Comparison of ENCODE assay signal across 22 cellular contexts in the genomic region with DNA sequence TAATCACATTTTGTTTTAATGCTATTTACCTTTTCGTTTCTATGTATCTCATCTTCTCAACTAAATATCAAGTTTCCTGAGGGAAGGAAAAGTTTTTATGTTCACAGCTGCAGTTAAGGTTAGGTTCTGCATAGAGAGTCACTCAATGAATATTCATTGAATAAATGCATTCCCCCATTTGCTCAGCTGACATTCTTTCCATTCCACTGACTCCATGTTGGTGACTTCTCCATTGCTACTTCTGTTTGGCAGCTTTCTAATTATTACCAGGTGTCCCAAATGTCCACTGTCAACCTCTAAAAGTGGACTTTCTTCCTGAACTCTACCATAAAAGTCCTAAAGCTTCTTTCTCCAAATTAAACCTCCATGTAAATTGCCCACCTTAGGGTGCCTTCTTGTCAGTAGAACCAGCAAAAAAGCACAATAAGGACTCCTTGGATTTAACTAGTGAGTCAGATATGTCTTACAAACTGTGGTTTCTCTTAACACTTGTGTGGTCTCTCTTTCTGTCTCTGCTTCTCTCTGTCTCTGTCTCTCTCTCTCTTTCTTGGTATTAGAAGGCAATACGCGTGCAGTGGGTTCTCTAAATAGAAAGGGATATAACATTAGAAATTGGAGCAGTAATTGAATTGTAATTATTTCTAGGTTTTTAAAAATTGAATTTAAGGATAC.
DNase-seq lines count a peak whose midpoint lies in the region; ATAC-seq and TF ChIP-seq lines count a peak whose summit lies in the region.
"Had no signal": no experiment of that assay in that cellular context is flagged by ENCODE, and none has a peak within 500 bp of the region (broad histone marks: within the 10 kb centered on the region; RNA-seq: fewer than 3 reads in every experiment).

No MANE protein-coding gene starts in this region.

- H4K20me1 ChIP-seq in smooth muscle cell (ENCODE audit: low read depth), result no peaks in the 10 kb centered on the region

- H3K4me3 Mint-ChIP-seq in endodermal cell, result no peak overlapping the region
- H3K4me3 Mint-ChIP-seq in stimulated activated naive B cell treated with anti-CD40 and anti-IgM and Interleukin-4, amounts not matched to agents 10 μg/mL and 1 μg/mL and 100 μg/mL, for 72 hours, result no peak overlapping the region
- H3K4me3 Mint-ChIP-seq: activated B cell treated with CpG ODN at 0.5 μM for 24 hours; activated T-cell treated with anti-CD3 and anti-CD28 coated beads, Interleukin-2, amount 50 U/mL, for 72 hours; T-helper 17 cell had no signal

- no peaks in the 10 kb centered on the region for H3K36me3 Mint-ChIP-seq in endodermal cell (ENCODE audit: low read depth)
- H3K36me3 Mint-ChIP-seq in stimulated activated naive B cell treated with anti-CD40 and anti-IgM and Interleukin-4, amounts not matched to agents 10 μg/mL and 1 μg/mL and 100 μg/mL, for 72 hours, result peaks cover 3 to 8% of the 10 kb centered on the region in 2 donors

- H4K8ac ChIP-seq in mesendoderm (ENCODE audit: low read depth, low read length), result no peak overlapping the region

- H3F3A ChIP-seq in smooth muscle cell (ENCODE audit: low read depth), result no peaks in the 10 kb centered on the region

- H3K27ac Mint-ChIP-seq in endodermal cell, result peak overlapping the region; percentile 42
- H3K27ac Mint-ChIP-seq in stimulated activated naive B cell treated with anti-CD40 and anti-IgM and Interleukin-4, amounts not matched to agents 10 μg/mL and 1 μg/mL and 100 μg/mL, for 72 hours, result no peak overlapping the region
- H3K27ac Mint-ChIP-seq: activated B cell treated with CpG ODN at 0.5 μM for 24 hours; activated T-cell treated with anti-CD3 and anti-CD28 coated beads, Interleukin-2, amount 50 U/mL, for 72 hours; T-helper 17 cell had no signal

- H3K79me2 ChIP-seq in mesendoderm (ENCODE audit: control insufficient read depth, insufficient read depth, low read length) (no peaks in the 10 kb centered on the region), smooth muscle cell (ENCODE audit: low read depth) (no peaks in the 10 kb centered on the region)

- H2AFZ ChIP-seq in smooth muscle cell (ENCODE audit: low read depth), result no peak overlapping the region

- H2AK5ac ChIP-seq in mesendoderm (ENCODE audit: low read length), result no peak overlapping the region

- H3K79me1 ChIP-seq in mesendoderm (ENCODE audit: low read length), result no peaks in the 10 kb centered on the region

- H3K36me3 ChIP-seq in endodermal cell (ENCODE audit: control insufficient read depth, insufficient read depth, low read length) (no peaks in the 10 kb centered on the region), mesendoderm (ENCODE audit: control insufficient read depth, insufficient read depth, low read length) (no peaks in the 10 kb centered on the region), smooth muscle cell (ENCODE audit: low read depth) (no peaks in the 10 kb centered on the region)
- H3K36me3 ChIP-seq: left lung, sigmoid colon, suprapubic skin had no signal

- H3K27me3 ChIP-seq in endodermal cell (ENCODE audit: control insufficient read depth, insufficient read depth, low read length, poor library complexity, severe bottlenecking) (no peaks in the 10 kb centered on the region), mesendoderm (ENCODE audit: insufficient read depth, low read length, poor library complexity) (no peaks in the 10 kb centered on the region), smooth muscle cell (ENCODE audit: low read depth) (no peaks in the 10 kb centered on the region)
- H3K27me3 ChIP-seq: left lung, sigmoid colon, suprapubic skin had no signal

- no peak overlapping the region for H3K4me2 ChIP-seq in mesendoderm (ENCODE audit: low read length)
- H3K4me2 ChIP-seq in smooth muscle cell, result no peak overlapping the region

- no peak overlapping the region for H2BK5ac ChIP-seq in mesendoderm (ENCODE audit: low read length)

- no peaks in the 10 kb centered on the region for H3K9me3 ChIP-seq in endodermal cell (ENCODE audit: control insufficient read depth, low read length)
- no peaks in the 10 kb centered on the region for H3K9me3 ChIP-seq in smooth muscle cell (replicated peaks; ENCODE audit: low read depth)
- H3K9me3 ChIP-seq: left lung, sigmoid colon, suprapubic skin had no signal

- peaks cover 4% of the 10 kb centered on the region for H3K4me1 Mint-ChIP-seq in endodermal cell
- H3K4me1 Mint-ChIP-seq in stimulated activated naive B cell treated with anti-CD40 and anti-IgM and Interleukin-4, amounts not matched to agents 10 μg/mL and 1 μg/mL and 100 μg/mL, for 72 hours, result no peaks in the 10 kb centered on the region
- H3K4me1 Mint-ChIP-seq: activated B cell treated with CpG ODN at 0.5 μM for 24 hours had no signal

- peak overlapping the region; percentile 18 for H3K18ac ChIP-seq in mesendoderm (ENCODE audit: low read length)

- peak overlapping the region; percentile 22 for H3K27ac ChIP-seq in endodermal cell (ENCODE audit: low read depth, low read length)
- H3K27ac ChIP-seq in mesendoderm (ENCODE audit: low read depth, low read length), result no peak overlapping the region
- no peak overlapping the region for H3K27ac ChIP-seq in smooth muscle cell (ENCODE audit: low read depth)
- H3K27ac ChIP-seq: left lung, sigmoid colon, suprapubic skin had no signal

- no peak overlapping the region for H3K23ac ChIP-seq in mesendoderm (ENCODE audit: low read length)

- ATAC-seq in stimulated activated naive B cell treated with anti-CD40 and anti-IgM and Interleukin-4, amounts not matched to agents 10 μg/mL and 1 μg/mL and 100 μg/mL, for 72 hours (replicated peaks), result no peak
- ATAC-seq: activated naive CD4-positive, alpha-beta T cell treated with anti-CD3 and anti-CD28 coated beads, Interleukin-2, amount 50 U/mL, for 72 hours; activated T-cell treated with anti-CD3 and anti-CD28 coated beads, Interleukin-2, amount 50 U/mL, for 72 hours; left lung; T-helper 17 cell had no signal

- no peak overlapping the region for H3K4ac ChIP-seq in mesendoderm (ENCODE audit: low read depth, low read length)

- no peak overlapping the region for H2BK15ac ChIP-seq in mesendoderm (replicated peaks; ENCODE audit: low read depth)

- no CpG with 5 or more reads among the region's 3 CpGs for WGBS in endodermal cell (ENCODE audit: insufficient coverage in 1 of 2, insufficient read length in 1 of 2), 2 experiments
- no CpG with 5 or more reads among the region's 3 CpGs for WGBS in mesendoderm (ENCODE audit: extremely low coverage, insufficient coverage, low lambda C conversion rate)
- 95% methylated on average over 3 of the region's 3 CpGs for WGBS in smooth muscle cell (ENCODE audit: low lambda C conversion rate)

- no peaks in the 10 kb centered on the region for H3K4me1 ChIP-seq in endodermal cell (ENCODE audit: control insufficient read depth, insufficient read depth, low read length)
- H3K4me1 ChIP-seq in mesendoderm (ENCODE audit: control insufficient read depth, low read depth, low read length), result no peaks in the 10 kb centered on the region
- no peaks in the 10 kb centered on the region for H3K4me1 ChIP-seq in smooth muscle cell (ENCODE audit: low read depth)
- H3K4me1 ChIP-seq: left lung, sigmoid colon, suprapubic skin had no signal

- H2BK120ac ChIP-seq in mesendoderm (ENCODE audit: low read depth, low read length), result no peak overlapping the region

- H3K4me3 ChIP-seq in endodermal cell (ENCODE audit: low read length) (no peak overlapping the region), mesendoderm (ENCODE audit: low read length) (no peak overlapping the region), smooth muscle cell (no peak overlapping the region)
- H3K4me3 ChIP-seq: left lung, sigmoid colon, suprapubic skin had no signal

- H3K9me3 Mint-ChIP-seq in endodermal cell, result no peaks in the 10 kb centered on the region
- no peaks in the 10 kb centered on the region for H3K9me3 Mint-ChIP-seq in stimulated activated naive B cell treated with anti-CD40 and anti-IgM and Interleukin-4, amounts not matched to agents 10 μg/mL and 1 μg/mL and 100 μg/mL, for 72 hours
- H3K9me3 Mint-ChIP-seq: activated B cell treated with CpG ODN at 0.5 μM for 24 hours; activated naive CD4-positive, alpha-beta T cell treated with anti-CD3 and anti-CD28 coated beads, Interleukin-2, amount 50 U/mL, for 72 hours; activated T-cell treated with anti-CD3 and anti-CD28 coated beads, Interleukin-2, amount 50 U/mL, for 72 hours had no signal

- H3K9ac ChIP-seq in endodermal cell (ENCODE audit: extremely low read depth, low read length, poor library complexity, severe bottlenecking), result no peak overlapping the region
- H3K9ac ChIP-seq in mesendoderm (ENCODE audit: low read length), result no peak overlapping the region
- H3K9ac ChIP-seq in smooth muscle cell (ENCODE audit: low read depth), result no peak overlapping the region

- H3K56ac ChIP-seq in mesendoderm (ENCODE audit: low read length), result no peak overlapping the region

- no peak overlapping the region for H4K5ac ChIP-seq in mesendoderm (ENCODE audit: low read length)

- DNase-seq in GM03348 (ENCODE audit: low spot score) (peak; percentile 53), LHCN-M2 (ENCODE audit: low read depth) (peak; percentile 17), endodermal cell (no peak), mesendoderm (peak; percentile 70), smooth muscle cell (lab: John Stamatoyannopoulos, UW; ENCODE audit: unreplicated experiment) (no peak), NCI-H1694 (lab: John Stamatoyannopoulos, UW) (no peak), HK-2 (ENCODE audit: unreplicated experiment) (no peak)
- DNase-seq in stimulated activated naive B cell treated with anti-CD40 and anti-IgM and Interleukin-4, amounts not matched to agents 10 μg/mL and 1 μg/mL and 100 μg/mL, for 72 hours, result no peak
- DNase-seq: activated B cell treated with CpG ODN at 0.5 μM for 24 hours; activated T-cell treated with anti-CD3 and anti-CD28 coated beads, Interleukin-2, amount 50 U/mL, for 72 hours; AML-193; GF-D8; hypothalamus; left lung; NCI-H187; NCI-H446; NK-92 treated with Interleukin-12 subunit alpha and Interleukin-12 subunit beta, amount 100 ng/mL, for 24 hours; sigmoid colon; stimulated activated CD4-positive, alpha-beta T cell treated with anti-CD3 and anti-CD28 coated beads, Interleukin-2, amount 100 ng/mL, for 48 hours; T-helper 17 cell had no signal

- no peaks in the 10 kb centered on the region for H3K27me3 Mint-ChIP-seq in endodermal cell (ENCODE audit: insufficient read depth)
- no peaks in the 10 kb centered on the region for H3K27me3 Mint-ChIP-seq in stimulated activated naive B cell treated with anti-CD40 and anti-IgM and Interleukin-4, amounts not matched to agents 10 μg/mL and 1 μg/mL and 100 μg/mL, for 72 hours
- H3K27me3 Mint-ChIP-seq: activated B cell treated with CpG ODN at 0.5 μM for 24 hours, T-helper 17 cell had no signal

- TF ChIP-seq CTCF in endodermal cell (conservative IDR thresholded peaks at IDR 0.05) (no peak), smooth muscle cell (IDR thresholded peaks at IDR 0.05; ENCODE audit: borderline replicate concordance, insufficient read depth, poor library complexity, severe bottlenecking) (no peak)

Comparison
In these comparisons a context has a peak if more than half of its experiments do, and no peak if none do; other contexts are left out.
1. DNase-seq: peak in GM03348 (single experiment), LHCN-M2 (single experiment) and mesendoderm (single experiment); none in endodermal cell (single experiment), smooth muscle cell (single experiment), NCI-H1694 (single experiment), HK-2 (single experiment) and stimulated activated naive B cell treated with anti-CD40 and anti-IgM and Interleukin-4, amounts not matched to agents 10 μg/mL and 1 μg/mL and 100 μg/mL, for 72 hours (single experiment).